In the genomic region with DNA sequence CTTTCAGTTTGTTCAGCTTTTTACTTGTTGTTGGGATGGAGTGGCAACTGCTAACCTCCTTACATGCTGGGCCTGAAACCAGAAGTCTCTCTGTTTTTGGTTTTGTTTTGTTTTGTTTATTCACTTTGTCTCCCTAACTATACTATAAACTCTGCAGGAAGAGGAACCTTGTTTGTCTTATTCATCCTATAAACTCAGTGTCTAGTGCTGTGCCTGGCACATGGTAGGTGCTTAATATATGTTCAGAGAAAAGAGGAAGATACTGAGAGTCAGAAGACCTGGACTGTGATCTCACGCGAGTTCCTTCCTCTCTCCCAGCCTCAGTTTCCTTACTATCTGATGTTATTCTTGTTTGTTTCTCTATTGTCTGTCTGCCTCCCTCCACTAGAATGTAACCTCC, we compare ENCODE assay signal across 1 cellular context.
TF ChIP-seq lines count a peak whose summit lies in the region.

No MANE protein-coding gene starts in this region.

TF ChIP-seq in GM12878, 131 proteins besides CTCF, POLR2A, EP300 and RAD21 (continued from another document):
- TF ChIP-seq, protein P1, sequence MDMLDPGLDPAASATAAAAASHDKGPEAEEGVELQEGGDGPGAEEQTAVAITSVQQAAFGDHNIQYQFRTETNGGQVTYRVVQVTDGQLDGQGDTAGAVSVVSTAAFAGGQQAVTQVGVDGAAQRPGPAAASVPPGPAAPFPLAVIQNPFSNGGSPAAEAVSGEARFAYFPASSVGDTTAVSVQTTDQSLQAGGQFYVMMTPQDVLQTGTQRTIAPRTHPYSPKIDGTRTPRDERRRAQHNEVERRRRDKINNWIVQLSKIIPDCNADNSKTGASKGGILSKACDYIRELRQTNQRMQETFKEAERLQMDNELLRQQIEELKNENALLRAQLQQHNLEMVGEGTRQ (IDR thresholded peaks at IDR 0.05; ENCODE audit: borderline replicate concordance, low read depth, low read length): no peak
- TF ChIP-seq CHD2 (IDR thresholded peaks at IDR 0.05; ENCODE audit: borderline replicate concordance, low read depth, low read length): no peak
- TF ChIP-seq, protein P2, sequence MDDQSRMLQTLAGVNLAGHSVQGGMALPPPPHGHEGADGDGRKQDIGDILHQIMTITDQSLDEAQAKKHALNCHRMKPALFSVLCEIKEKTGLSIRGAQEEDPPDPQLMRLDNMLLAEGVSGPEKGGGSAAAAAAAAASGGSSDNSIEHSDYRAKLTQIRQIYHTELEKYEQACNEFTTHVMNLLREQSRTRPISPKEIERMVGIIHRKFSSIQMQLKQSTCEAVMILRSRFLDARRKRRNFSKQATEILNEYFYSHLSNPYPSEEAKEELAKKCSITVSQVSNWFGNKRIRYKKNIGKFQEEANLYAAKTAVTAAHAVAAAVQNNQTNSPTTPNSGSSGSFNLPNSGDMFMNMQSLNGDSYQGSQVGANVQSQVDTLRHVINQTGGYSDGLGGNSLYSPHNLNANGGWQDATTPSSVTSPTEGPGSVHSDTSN (IDR thresholded peaks at IDR 0.05; ENCODE audit: insufficient replicate concordance, low read depth, low read length): no peak
- no peak for TF ChIP-seq HCFC1 (IDR thresholded peaks at IDR 0.05; ENCODE audit: low read length)
- no peak for TF ChIP-seq IKZF2 (IDR thresholded peaks at IDR 0.05)
- TF ChIP-seq, protein P3, sequence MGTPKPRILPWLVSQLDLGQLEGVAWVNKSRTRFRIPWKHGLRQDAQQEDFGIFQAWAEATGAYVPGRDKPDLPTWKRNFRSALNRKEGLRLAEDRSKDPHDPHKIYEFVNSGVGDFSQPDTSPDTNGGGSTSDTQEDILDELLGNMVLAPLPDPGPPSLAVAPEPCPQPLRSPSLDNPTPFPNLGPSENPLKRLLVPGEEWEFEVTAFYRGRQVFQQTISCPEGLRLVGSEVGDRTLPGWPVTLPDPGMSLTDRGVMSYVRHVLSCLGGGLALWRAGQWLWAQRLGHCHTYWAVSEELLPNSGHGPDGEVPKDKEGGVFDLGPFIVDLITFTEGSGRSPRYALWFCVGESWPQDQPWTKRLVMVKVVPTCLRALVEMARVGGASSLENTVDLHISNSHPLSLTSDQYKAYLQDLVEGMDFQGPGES (IDR thresholded peaks at IDR 0.05): no peak
- TF ChIP-seq, protein P4, sequence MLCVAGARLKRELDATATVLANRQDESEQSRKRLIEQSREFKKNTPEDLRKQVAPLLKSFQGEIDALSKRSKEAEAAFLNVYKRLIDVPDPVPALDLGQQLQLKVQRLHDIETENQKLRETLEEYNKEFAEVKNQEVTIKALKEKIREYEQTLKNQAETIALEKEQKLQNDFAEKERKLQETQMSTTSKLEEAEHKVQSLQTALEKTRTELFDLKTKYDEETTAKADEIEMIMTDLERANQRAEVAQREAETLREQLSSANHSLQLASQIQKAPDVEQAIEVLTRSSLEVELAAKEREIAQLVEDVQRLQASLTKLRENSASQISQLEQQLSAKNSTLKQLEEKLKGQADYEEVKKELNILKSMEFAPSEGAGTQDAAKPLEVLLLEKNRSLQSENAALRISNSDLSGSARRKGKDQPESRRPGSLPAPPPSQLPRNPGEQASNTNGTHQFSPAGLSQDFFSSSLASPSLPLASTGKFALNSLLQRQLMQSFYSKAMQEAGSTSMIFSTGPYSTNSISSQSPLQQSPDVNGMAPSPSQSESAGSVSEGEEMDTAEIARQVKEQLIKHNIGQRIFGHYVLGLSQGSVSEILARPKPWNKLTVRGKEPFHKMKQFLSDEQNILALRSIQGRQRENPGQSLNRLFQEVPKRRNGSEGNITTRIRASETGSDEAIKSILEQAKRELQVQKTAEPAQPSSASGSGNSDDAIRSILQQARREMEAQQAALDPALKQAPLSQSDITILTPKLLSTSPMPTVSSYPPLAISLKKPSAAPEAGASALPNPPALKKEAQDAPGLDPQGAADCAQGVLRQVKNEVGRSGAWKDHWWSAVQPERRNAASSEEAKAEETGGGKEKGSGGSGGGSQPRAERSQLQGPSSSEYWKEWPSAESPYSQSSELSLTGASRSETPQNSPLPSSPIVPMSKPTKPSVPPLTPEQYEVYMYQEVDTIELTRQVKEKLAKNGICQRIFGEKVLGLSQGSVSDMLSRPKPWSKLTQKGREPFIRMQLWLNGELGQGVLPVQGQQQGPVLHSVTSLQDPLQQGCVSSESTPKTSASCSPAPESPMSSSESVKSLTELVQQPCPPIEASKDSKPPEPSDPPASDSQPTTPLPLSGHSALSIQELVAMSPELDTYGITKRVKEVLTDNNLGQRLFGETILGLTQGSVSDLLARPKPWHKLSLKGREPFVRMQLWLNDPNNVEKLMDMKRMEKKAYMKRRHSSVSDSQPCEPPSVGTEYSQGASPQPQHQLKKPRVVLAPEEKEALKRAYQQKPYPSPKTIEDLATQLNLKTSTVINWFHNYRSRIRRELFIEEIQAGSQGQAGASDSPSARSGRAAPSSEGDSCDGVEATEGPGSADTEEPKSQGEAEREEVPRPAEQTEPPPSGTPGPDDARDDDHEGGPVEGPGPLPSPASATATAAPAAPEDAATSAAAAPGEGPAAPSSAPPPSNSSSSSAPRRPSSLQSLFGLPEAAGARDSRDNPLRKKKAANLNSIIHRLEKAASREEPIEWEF (IDR thresholded peaks at IDR 0.05; ENCODE audit: insufficient replicate concordance, low read depth, low read length): no peak
- no peak for TF ChIP-seq SMARCA5 (IDR thresholded peaks at IDR 0.05)
- TF ChIP-seq, protein P5, sequence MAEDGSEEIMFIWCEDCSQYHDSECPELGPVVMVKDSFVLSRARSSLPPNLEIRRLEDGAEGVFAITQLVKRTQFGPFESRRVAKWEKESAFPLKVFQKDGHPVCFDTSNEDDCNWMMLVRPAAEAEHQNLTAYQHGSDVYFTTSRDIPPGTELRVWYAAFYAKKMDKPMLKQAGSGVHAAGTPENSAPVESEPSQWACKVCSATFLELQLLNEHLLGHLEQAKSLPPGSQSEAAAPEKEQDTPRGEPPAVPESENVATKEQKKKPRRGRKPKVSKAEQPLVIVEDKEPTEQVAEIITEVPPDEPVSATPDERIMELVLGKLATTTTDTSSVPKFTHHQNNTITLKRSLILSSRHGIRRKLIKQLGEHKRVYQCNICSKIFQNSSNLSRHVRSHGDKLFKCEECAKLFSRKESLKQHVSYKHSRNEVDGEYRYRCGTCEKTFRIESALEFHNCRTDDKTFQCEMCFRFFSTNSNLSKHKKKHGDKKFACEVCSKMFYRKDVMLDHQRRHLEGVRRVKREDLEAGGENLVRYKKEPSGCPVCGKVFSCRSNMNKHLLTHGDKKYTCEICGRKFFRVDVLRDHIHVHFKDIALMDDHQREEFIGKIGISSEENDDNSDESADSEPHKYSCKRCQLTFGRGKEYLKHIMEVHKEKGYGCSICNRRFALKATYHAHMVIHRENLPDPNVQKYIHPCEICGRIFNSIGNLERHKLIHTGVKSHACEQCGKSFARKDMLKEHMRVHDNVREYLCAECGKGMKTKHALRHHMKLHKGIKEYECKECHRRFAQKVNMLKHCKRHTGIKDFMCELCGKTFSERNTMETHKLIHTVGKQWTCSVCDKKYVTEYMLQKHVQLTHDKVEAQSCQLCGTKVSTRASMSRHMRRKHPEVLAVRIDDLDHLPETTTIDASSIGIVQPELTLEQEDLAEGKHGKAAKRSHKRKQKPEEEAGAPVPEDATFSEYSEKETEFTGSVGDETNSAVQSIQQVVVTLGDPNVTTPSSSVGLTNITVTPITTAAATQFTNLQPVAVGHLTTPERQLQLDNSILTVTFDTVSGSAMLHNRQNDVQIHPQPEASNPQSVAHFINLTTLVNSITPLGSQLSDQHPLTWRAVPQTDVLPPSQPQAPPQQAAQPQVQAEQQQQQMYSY (CRISPR knock-in tag; IDR thresholded peaks at IDR 0.05): no peak
